In genomic region chr6:37575221-37575620, GRCh38 we compare ENCODE assay signal across 12 cellular contexts.
DNase-seq lines count a peak whose midpoint lies in the region; ATAC-seq and TF ChIP-seq lines count a peak whose summit lies in the region.
"Had no signal": no experiment of that assay in that cellular context is flagged by ENCODE, and none has a peak within 500 bp of the region (broad histone marks: within the 10 kb centered on the region; RNA-seq: fewer than 3 reads in every experiment).

No MANE protein-coding gene starts in this region.

- ATAC-seq in HCT116 (no peak), Panc1 (no peak), HG03095 (IDR thresholded peaks at IDR 0.05; ENCODE audit: unreplicated experiment) (no peak)

- H3K9me2 ChIP-seq in HCT116 (ENCODE audit: insufficient read depth) = no peaks in the 10 kb centered on the region

- in situ Hi-C loops in Panc1 (cut with HindIII; ENCODE audit: low pct_unique_long_range_greater_than_20kb, low sequenced_read_pairs) = no loop called here

- BruUV-seq in HCT116 (replicated peaks; lab: Mats Ljungman, UMichigan) (no TSS peak), Panc1 (replicated peaks; lab: Mats Ljungman, UMichigan) (no TSS peak)

- peak; percentile 52 for DNase-seq in BE2C
- no peak for DNase-seq in HCT116 (ENCODE audit: low read depth, low spot score)
- no peak for DNase-seq in Panc1 (ENCODE audit: low read depth, low spot score)
- DNase-seq in myocyte (ENCODE audit: low read depth) = peak; percentile 43
- no peak for DNase-seq in breast epithelium (ENCODE audit: low spot score in 2 of 2)
- no peak for DNase-seq in HFFc6
- DNase-seq: Calu3; CD4-positive, alpha-beta T cell; DMS 273 treated with DMSO at 0.1 percent for 48 hours; GM23248 had no signal

- no peaks in the 10 kb centered on the region for H3K9me3 ChIP-seq in BE2C
- H3K9me3 ChIP-seq in HCT116 (ENCODE audit: control insufficient read depth in 1 of 2, insufficient read depth in 1 of 2, low read depth in 1 of 2, low read length in 2 of 2) = no peaks in the 10 kb centered on the region
- no peaks in the 10 kb centered on the region for H3K9me3 ChIP-seq in Panc1 (ENCODE audit: control insufficient read depth, insufficient read depth, low read depth, low read length)
- no peaks in the 10 kb centered on the region for H3K9me3 ChIP-seq in breast epithelium

- peak overlapping the region; percentile 78 for H3K4me2 ChIP-seq in HCT116 (ENCODE audit: low read length)

- no peak for TF ChIP-seq CTCF in BE2C (IDR thresholded peaks at IDR 0.05; ENCODE audit: low read depth, low read length)
- no peak for TF ChIP-seq CTCF in HCT116 (IDR thresholded peaks at IDR 0.05 in 2 of 3, conservative IDR thresholded peaks at IDR 0.05 in 1 of 3; ENCODE audit: borderline replicate concordance in 1 of 3, insufficient read depth in 1 of 3, low read depth in 2 of 3, low read length in 2 of 3)
- no peak for TF ChIP-seq CTCF in Panc1 (IDR thresholded peaks at IDR 0.05)
- TF ChIP-seq CTCF in breast epithelium (IDR thresholded peaks at IDR 0.05) = no peak
- no peak for TF ChIP-seq CTCF in HFFc6 (IDR thresholded peaks at IDR 0.05)

- CTCF ChIA-PET in HCT116 (lab: Charles Lee) = no interaction called here
- CTCF ChIA-PET in Panc1 (lab: Charles Lee) = no interaction called here

- H3K9me3 Mint-ChIP-seq in HFFc6 = no peaks in the 10 kb centered on the region
- H3K9me3 Mint-ChIP-seq: CD4-positive, alpha-beta T cell; IgD-negative memory B cell had no signal

- H2AFZ ChIP-seq in HCT116 (ENCODE audit: low read depth, low read length, poor library complexity, severe bottlenecking) = peak overlapping the region; percentile 2
- H2AFZ ChIP-seq: GM23248 had no signal

- POLR2A ChIA-PET in HCT116 (lab: Charles Lee) = no interaction called here
- POLR2A ChIA-PET in Panc1 (lab: Charles Lee) = no interaction called here

- H3K27ac ChIP-seq in HCT116 (ENCODE audit: low read depth, low read length) (no peak overlapping the region), Panc1 (ENCODE audit: low read length) (peak overlapping the region; percentile 85), breast epithelium (no peak overlapping the region)
- H3K27ac ChIP-seq: GM23248 had no signal

- no peak for TF ChIP-seq POLR2A in HCT116 (IDR thresholded peaks at IDR 0.05; ENCODE audit: borderline replicate concordance, extremely low read depth, insufficient read depth, insufficient read length)
- TF ChIP-seq POLR2A in breast epithelium (IDR thresholded peaks at IDR 0.05) = no peak

- no peak for TF ChIP-seq RAD21 in HCT116 (IDR thresholded peaks at IDR 0.05; ENCODE audit: low read depth)

- intact Hi-C loops in HCT116 (cut with micrococcal nuclease) (no loop called here), Panc1 (cut with micrococcal nuclease; ENCODE audit: unreplicated experiment) (no loop called here), breast epithelium (cut with DNase I; ENCODE audit: low total_unique reads) (no loop called here)

- no peaks in the 10 kb centered on the region for H3K79me2 ChIP-seq in HCT116 (ENCODE audit: insufficient read depth, low read length)

- no peak overlapping the region for H3K4me3 ChIP-seq in BE2C (ENCODE audit: low read depth, low read length)
- H3K4me3 ChIP-seq in HCT116 (replicated peaks in 1 of 2; ENCODE audit: low read depth in 1 of 2, low read length in 2 of 2) = no peak overlapping the region
- H3K4me3 ChIP-seq in Panc1 (ENCODE audit: low read depth in 2 of 2, low read length in 2 of 2) = no peak overlapping the region
- no peak overlapping the region for H3K4me3 ChIP-seq in breast epithelium
- H3K4me3 ChIP-seq: GM23248 had no signal

- peaks cover 31% of the 10 kb centered on the region for H3K4me1 Mint-ChIP-seq in HFFc6 (ENCODE audit: low read depth)

- H3K27me3 ChIP-seq in BE2C = no peaks in the 10 kb centered on the region
- no peaks in the 10 kb centered on the region for H3K27me3 ChIP-seq in HCT116 (ENCODE audit: insufficient read depth, low read length)
- no peaks in the 10 kb centered on the region for H3K27me3 ChIP-seq in Panc1 (ENCODE audit: control insufficient read depth, insufficient read depth, low read length)
- no peaks in the 10 kb centered on the region for H3K27me3 ChIP-seq in breast epithelium

- H3K4me1 ChIP-seq in BE2C (peaks cover 16% of the 10 kb centered on the region), HCT116 (ENCODE audit: control insufficient read depth in 1 of 2, insufficient read depth in 2 of 2, low read length in 2 of 2) (peaks cover 38 to 54% of the 10 kb centered on the region in 2 experiments), Panc1 (ENCODE audit: control insufficient read depth, insufficient read depth, low read length) (peaks cover 36% of the 10 kb centered on the region), breast epithelium (no peaks in the 10 kb centered on the region)

- H3K9ac ChIP-seq in HCT116 (ENCODE audit: low read length) = peak overlapping the region; percentile 31; the same call in 1 of the 2 replicates
- H3K9ac ChIP-seq: GM23248 had no signal

- no peaks in the 10 kb centered on the region for H3K36me3 Mint-ChIP-seq in HFFc6 (ENCODE audit: low read depth)
- H3K36me3 Mint-ChIP-seq: IgD-negative memory B cell had no signal

- H3K4me3 Mint-ChIP-seq in HFFc6 = no peak overlapping the region
- H3K4me3 Mint-ChIP-seq: CD4-positive, alpha-beta T cell; IgD-negative memory B cell had no signal

- peaks cover 16% of the 10 kb centered on the region for H3K27me3 Mint-ChIP-seq in HFFc6 (ENCODE audit: insufficient read depth)
- H3K27me3 Mint-ChIP-seq: CD4-positive, alpha-beta T cell had no signal

- RAD21 ChIA-PET in HCT116 (lab: Charles Lee; ENCODE audit: low non-redundant PET in 1 of 2, low total read pairs in 2 of 2, uncharacterized antibody in 2 of 2, unreplicated experiment in 2 of 2) = no interaction called here

- no peaks in the 10 kb centered on the region for H4K20me1 ChIP-seq in HCT116 (ENCODE audit: insufficient read depth)

- H3K36me3 ChIP-seq in BE2C (no peaks in the 10 kb centered on the region), HCT116 (ENCODE audit: control insufficient read depth in 1 of 2, insufficient read depth in 2 of 2, low read length in 2 of 2) (no peaks in the 10 kb centered on the region), Panc1 (ENCODE audit: control insufficient read depth, insufficient read depth, low read length) (no peaks in the 10 kb centered on the region), breast epithelium (no peaks in the 10 kb centered on the region)

- H3K27ac Mint-ChIP-seq in HFFc6 = no peak overlapping the region
- H3K27ac Mint-ChIP-seq: CD4-positive, alpha-beta T cell; IgD-negative memory B cell had no signal

TF ChIP-seq in HCT116, 20 proteins besides CTCF, POLR2A, EP300 and RAD21:
- TF ChIP-seq ZFX (IDR thresholded peaks at IDR 0.05) (no peak), FOSL1 (IDR thresholded peaks at IDR 0.05; ENCODE audit: low read depth) (no peak), SIN3A (IDR thresholded peaks at IDR 0.05; ENCODE audit: low read depth) (no peak)
- TF ChIP-seq, protein P1, sequence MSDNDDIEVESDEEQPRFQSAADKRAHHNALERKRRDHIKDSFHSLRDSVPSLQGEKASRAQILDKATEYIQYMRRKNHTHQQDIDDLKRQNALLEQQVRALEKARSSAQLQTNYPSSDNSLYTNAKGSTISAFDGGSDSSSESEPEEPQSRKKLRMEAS (IDR thresholded peaks at IDR 0.05) = no peak

Comparison
In these comparisons a context has a peak if more than half of its experiments do, and no peak if none do; other contexts are left out.
1. DNase-seq: peak in BE2C (single experiment) and myocyte (single experiment); none in HCT116 (single experiment), Panc1 (single experiment), breast epithelium (0 of 2) and HFFc6 (single experiment).